20 cellular contexts compared by ENCODE assay signal in the genomic region with DNA sequence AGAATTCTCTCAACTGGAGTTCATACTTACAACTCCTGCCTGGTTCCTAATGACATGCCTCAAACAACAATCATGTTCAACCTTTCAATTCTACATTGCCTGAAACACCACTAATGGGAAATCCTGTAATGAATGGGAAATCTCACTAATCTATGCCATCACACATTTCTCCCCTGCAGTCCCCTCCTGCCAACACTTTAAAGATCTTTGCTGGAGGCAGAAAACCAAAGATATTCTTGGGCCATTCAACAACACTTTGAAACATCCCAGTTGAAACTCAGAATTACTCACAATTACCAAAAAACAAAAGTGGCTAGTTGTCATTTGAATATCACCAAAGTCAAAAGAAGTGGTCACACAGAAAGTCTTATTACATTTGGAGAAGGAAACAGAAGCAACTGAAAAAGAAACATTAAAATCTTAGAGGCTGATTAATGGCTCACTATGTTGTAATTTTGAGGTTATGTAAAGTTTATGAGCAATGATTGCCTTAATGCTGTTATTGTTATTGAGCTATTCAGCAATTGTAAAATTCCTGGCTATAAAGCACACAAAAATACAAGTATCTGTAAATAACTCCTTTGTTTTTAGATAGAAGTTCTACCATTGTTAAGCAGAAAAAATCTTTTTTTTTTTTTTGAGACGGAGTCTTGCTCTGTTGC.
DNase-seq lines count a peak whose midpoint lies in the region; ATAC-seq, FAIRE-seq and TF ChIP-seq lines count a peak whose summit lies in the region.
"Had no signal": no experiment of that assay in that cellular context is flagged by ENCODE, and none has a peak within 500 bp of the region (broad histone marks: within the 10 kb centered on the region; RNA-seq: fewer than 3 reads in every experiment).

No MANE protein-coding gene starts in this region.

- BruUV-seq in HepG2 (replicated peaks; lab: Mats Ljungman, UMichigan): no TSS peak

- H3K79me2 ChIP-seq in HepG2 (ENCODE audit: insufficient read depth, low read length): no peaks in the 10 kb centered on the region

- no peak overlapping the region for H3K4me2 ChIP-seq in HepG2 (ENCODE audit: low read depth, low read length)

- intact Hi-C loops in right lobe of liver (cut with DNase I) (no loop called here), HepG2 (cut with micrococcal nuclease; ENCODE audit: unreplicated experiment) (no loop called here), gastrocnemius medialis (cut with DNase I; ENCODE audit: low total_unique reads) (no loop called here)

- H3K4me1 ChIP-seq in right lobe of liver (peaks cover 0 to 13% (median 0%) of the 10 kb centered on the region in 4 donors), HepG2 (ENCODE audit: insufficient read depth, low read length) (no peaks in the 10 kb centered on the region), gastrocnemius medialis (no peaks in the 10 kb centered on the region)

- no peak for ATAC-seq in right lobe of liver
- ATAC-seq in HepG2: no peak
- no peak for ATAC-seq in gastrocnemius medialis
- ATAC-seq: CD8-positive, alpha-beta T cell had no signal

- no peaks in the 10 kb centered on the region for H3K36me3 ChIP-seq in right lobe of liver
- H3K36me3 ChIP-seq in HepG2 (replicated peaks in 1 of 2; ENCODE audit: control insufficient read depth in 1 of 2, insufficient read depth in 2 of 2, low read length in 2 of 2): no peaks in the 10 kb centered on the region
- no peaks in the 10 kb centered on the region for H3K36me3 ChIP-seq in gastrocnemius medialis

- POLR2A ChIA-PET in HepG2 (lab: Yijun Ruan, JAX): no interaction called here

- no peak for TF ChIP-seq EP300 in HepG2 (IDR thresholded peaks at IDR 0.05; ENCODE audit: low read depth in 2 of 2, low read length in 2 of 2)
- TF ChIP-seq EP300 in HepG2 (CRISPR knock-in tag; IDR thresholded peaks at IDR 0.05; ENCODE audit: borderline replicate concordance): no peak

- no peaks in the 10 kb centered on the region for H4K20me1 ChIP-seq in HepG2 (ENCODE audit: insufficient read depth, low read length)

- WGBS in right lobe of liver (ENCODE audit: insufficient coverage, low coverage, low lambda C conversion rate, missing lambda C conversion rate): 100% methylated on average over 1 of the region's 1 CpG
- 68% methylated on average over 1 of the region's 1 CpG for WGBS in HepG2 (ENCODE audit: low lambda C conversion rate)

- H2AFZ ChIP-seq in HepG2 (ENCODE audit: low read length): no peak overlapping the region

- FAIRE-seq in HepG2 (lab: Jason Lieb, UNC): no peak

- TF ChIP-seq POLR2A in right lobe of liver (IDR thresholded peaks at IDR 0.05) (no peak), HepG2 (IDR thresholded peaks at IDR 0.05; ENCODE audit: insufficient read depth in 1 of 2, low read depth in 2 of 2, low read length in 2 of 2) (no peak), gastrocnemius medialis (IDR thresholded peaks at IDR 0.05) (no peak)

- no peaks in the 10 kb centered on the region for H3K9me3 ChIP-seq in right lobe of liver
- no peaks in the 10 kb centered on the region for H3K9me3 ChIP-seq in HepG2 (ENCODE audit: low read length)
- H3K9me3 ChIP-seq in gastrocnemius medialis: no peaks in the 10 kb centered on the region

- DNase-seq in right lobe of liver: no peak
- no peak for DNase-seq in HepG2 (ENCODE audit: low spot score)
- peak; percentile 54 for DNase-seq in fibroblast of villous mesenchyme (ENCODE audit: low read depth)
- DNase-seq in CD1c-positive myeloid dendritic cell (ENCODE audit: extremely low spot score): no peak
- no peak for DNase-seq in DMS 273 (lab: John Stamatoyannopoulos, UW; ENCODE audit: unreplicated experiment)
- DNase-seq in gastrocnemius medialis: no peak
- no peak for DNase-seq in Kasumi-1 (lab: John Stamatoyannopoulos, UW)
- DNase-seq: 8988T; Calu3; CD8-positive, alpha-beta T cell; H9; IMR-90; MM.1S; NCI-H1092 treated with DMSO at 0.1 percent for 48 hours; NCI-H2081 treated with DMSO at 0.1 percent for 48 hours; NCI-H748 treated with DMSO at 0.1 percent for 48 hours; SHP77 had no signal

- no peak for TF ChIP-seq CTCF in right lobe of liver (IDR thresholded peaks at IDR 0.05)
- no peak for TF ChIP-seq CTCF in HepG2 (CRISPR knock-in tag; IDR thresholded peaks at IDR 0.05)
- no peak for TF ChIP-seq CTCF in VCaP (conservative IDR thresholded peaks at IDR 0.05)
- no peak for TF ChIP-seq CTCF in fibroblast of villous mesenchyme (IDR thresholded peaks at IDR 0.05; ENCODE audit: insufficient read depth, low read depth, low read length)
- no peak for TF ChIP-seq CTCF in gastrocnemius medialis (IDR thresholded peaks at IDR 0.05 in 4 of 5, conservative IDR thresholded peaks at IDR 0.05 in 1 of 5)

- in situ Hi-C loops in HepG2 (cut with HindIII; ENCODE audit: extremely low pct_ligation_motif_present, low pct_unique_long_range_greater_than_20kb) (no loop called here), gastrocnemius medialis (cut with MboI; ENCODE audit: low sequenced_read_pairs in 4 of 4) (no loop called here)

- H3K27ac ChIP-seq in right lobe of liver (peak overlapping the region in 2 of 3 donors; percentile 8 to 73), HepG2 (ENCODE audit: extremely low read length, insufficient read depth, low read length) (no peak overlapping the region), VCaP (peak overlapping the region; percentile 27; the same call in 1 of the 2 replicates), gastrocnemius medialis (no peak overlapping the region)
- H3K27ac ChIP-seq: HL-60, SK-N-MC had no signal

- H3K4me3 ChIP-seq in right lobe of liver: no peak overlapping the region
- H3K4me3 ChIP-seq in HepG2 (replicated peaks in 1 of 3; ENCODE audit: insufficient read depth in 1 of 3, low read depth in 2 of 3, low read length in 3 of 3): no peak overlapping the region
- H3K4me3 ChIP-seq in fibroblast of villous mesenchyme (ENCODE audit: low read depth, low read length): no peak overlapping the region
- no peak overlapping the region for H3K4me3 ChIP-seq in gastrocnemius medialis
- H3K4me3 ChIP-seq: SK-N-MC had no signal

- H3K9ac ChIP-seq in HepG2 (ENCODE audit: insufficient read depth, low read depth, low read length): no peak overlapping the region

- no peak for TF ChIP-seq RAD21 in HepG2 (CRISPR knock-in tag; IDR thresholded peaks at IDR 0.05)

- H3K27me3 ChIP-seq in right lobe of liver (no peaks in the 10 kb centered on the region), HepG2 (ENCODE audit: control insufficient read depth in 1 of 2, insufficient read depth in 2 of 2, low read length in 2 of 2) (no peaks in the 10 kb centered on the region), gastrocnemius medialis (no peaks in the 10 kb centered on the region)

- CTCF ChIA-PET in HepG2 (lab: Yijun Ruan, JAX; ENCODE audit: low intra/inter-chr PET ratio, low total read pairs): no interaction called here

TF ChIP-seq in HepG2, 621 proteins besides CTCF, POLR2A, EP300 and RAD21:
- TF ChIP-seq GABPB1 (CRISPR knock-in tag; IDR thresholded peaks at IDR 0.05): no peak
- no peak for TF ChIP-seq CBX5 (CRISPR knock-in tag; IDR thresholded peaks at IDR 0.05; ENCODE audit: borderline replicate concordance)
- TF ChIP-seq, protein P1, sequence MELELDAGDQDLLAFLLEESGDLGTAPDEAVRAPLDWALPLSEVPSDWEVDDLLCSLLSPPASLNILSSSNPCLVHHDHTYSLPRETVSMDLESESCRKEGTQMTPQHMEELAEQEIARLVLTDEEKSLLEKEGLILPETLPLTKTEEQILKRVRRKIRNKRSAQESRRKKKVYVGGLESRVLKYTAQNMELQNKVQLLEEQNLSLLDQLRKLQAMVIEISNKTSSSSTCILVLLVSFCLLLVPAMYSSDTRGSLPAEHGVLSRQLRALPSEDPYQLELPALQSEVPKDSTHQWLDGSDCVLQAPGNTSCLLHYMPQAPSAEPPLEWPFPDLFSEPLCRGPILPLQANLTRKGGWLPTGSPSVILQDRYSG (CRISPR knock-in tag; IDR thresholded peaks at IDR 0.05): no peak
- no peak for TF ChIP-seq NCOA2 (CRISPR knock-in tag; IDR thresholded peaks at IDR 0.05)
- no peak for TF ChIP-seq ZFP1 (CRISPR knock-in tag; IDR thresholded peaks at IDR 0.05)

Comparison
In these comparisons a context has a peak if more than half of its experiments do, and no peak if none do; other contexts are left out.
1. H3K27ac ChIP-seq: peak in right lobe of liver (2 of 3) and VCaP (single experiment); none in HepG2 (single experiment) and gastrocnemius medialis (0 of 4).